Comparison of ENCODE assay signal across 17 cellular contexts in genomic region chr1:33097137-33097611, GRCh38. TPM values are rescaled to one million over a fixed set of nuclear protein-coding genes. Genes with fewer than 3 reads are reported as not detected.
DNase-seq lines count a peak whose midpoint lies in the region; ATAC-seq and TF ChIP-seq lines count a peak whose summit lies in the region.
"Had no signal": no experiment of that assay in that cellular context is flagged by ENCODE, and none has a peak within 500 bp of the region (broad histone marks: within the 10 kb centered on the region; RNA-seq: fewer than 3 reads in every experiment).

No MANE protein-coding gene starts in this region.

- H3K4me3 ChIP-seq in BLaER1, result no peak overlapping the region
- no peak overlapping the region for H3K4me3 ChIP-seq in upper lobe of left lung
- H3K4me3 ChIP-seq: heart right ventricle had no signal

- peak overlapping the region; percentile 82; the same call in 1 of the 2 replicates for H3K4me2 ChIP-seq in BLaER1

- H3K27me3 Mint-ChIP-seq in activated CD4-positive, alpha-beta memory T cell treated with anti-CD3 and anti-CD28 coated beads, Interleukin-2, amount 10 ng/mL, durations not matched to agents 7 days and 5 days, result no peaks in the 10 kb centered on the region

- H3K9me3 Mint-ChIP-seq in activated CD4-positive, alpha-beta memory T cell treated with anti-CD3 and anti-CD28 coated beads, Interleukin-2, amount 10 ng/mL, durations not matched to agents 7 days and 5 days, result no peaks in the 10 kb centered on the region
- H3K9me3 Mint-ChIP-seq: naive B cell had no signal

- POLR2A ChIA-PET in activated CD4-positive, alpha-beta memory T cell treated with anti-CD3 and anti-CD28 coated beads, Interleukin-2, amount 10 ng/mL, durations not matched to agents 7 days and 5 days (lab: Charles Lee), result interaction anchor here (1.7 to 2.5 kb wide), 2 partner anchors 30 to 84 kb away, joined by 6 to 11 read pairs; partner anchors contain the start of gene TRIM62

- H3K36me3 ChIP-seq in BLaER1 (no peaks in the 10 kb centered on the region), upper lobe of left lung (no peaks in the 10 kb centered on the region)

- DNase-seq in ELR (ENCODE audit: low read depth) (peak; percentile 53), iris pigment epithelial cell (ENCODE audit: low read depth) (peak; percentile 74), HUDEP-2 (lab: John Stamatoyannopoulos, UW; ENCODE audit: unreplicated experiment in 76 of 76) (no peak), upper lobe of left lung (no peak)
- DNase-seq in activated CD4-positive, alpha-beta memory T cell treated with anti-CD3 and anti-CD28 coated beads, Interleukin-2, amount 10 ng/mL, durations not matched to agents 7 days and 5 days, result no peak
- DNase-seq: activated CD4-positive, alpha-beta T cell treated with anti-CD3 and anti-CD28 coated beads for 4 hours; activated effector memory CD4-positive, alpha-beta T cell treated with anti-CD3 and anti-CD28 coated beads, Interleukin-2, amount 50 U/mL, for 16 hours; central memory CD4-positive, alpha-beta T cell; GF-D8; heart right ventricle; MM.1S; naive B cell; right cardiac atrium; stimulated activated naive CD4-positive, alpha-beta T cell treated with Interleukin-2 at 50 U/mL for 16 hours had no signal

- H3K9me3 ChIP-seq in BLaER1, result no peaks in the 10 kb centered on the region
- H3K9me3 ChIP-seq in upper lobe of left lung, result no peaks in the 10 kb centered on the region
- H3K9me3 ChIP-seq: heart right ventricle had no signal

- H3K27me3 ChIP-seq in BLaER1 (no peaks in the 10 kb centered on the region), upper lobe of left lung (no peaks in the 10 kb centered on the region)
- H3K27me3 ChIP-seq: heart right ventricle had no signal

- H3K27ac ChIP-seq in BLaER1 (peak overlapping the region; percentile 16; the same call in 1 of the 2 replicates), upper lobe of left lung (no peak overlapping the region)

- CTCF ChIA-PET in activated CD4-positive, alpha-beta memory T cell treated with anti-CD3 and anti-CD28 coated beads, Interleukin-2, amount 10 ng/mL, durations not matched to agents 7 days and 5 days (lab: Charles Lee), result interaction anchor here (1.7 to 10.2 kb wide), 4 partner anchors 10 to 51 kb away, joined by 3 to 94 read pairs (median 18); partner anchors contain the start of gene AZIN2

- TF ChIP-seq EP300 in upper lobe of left lung (IDR thresholded peaks at IDR 0.05), result no peak

- ATAC-seq in GM21825 (IDR thresholded peaks at IDR 0.05; ENCODE audit: unreplicated experiment), result no peak
- no peak for ATAC-seq in upper lobe of left lung (ENCODE audit: low FRiP score in 2 of 2)
- ATAC-seq: left lobe of liver had no signal

- H3K4me1 Mint-ChIP-seq in activated CD4-positive, alpha-beta memory T cell treated with anti-CD3 and anti-CD28 coated beads, Interleukin-2, amount 10 ng/mL, durations not matched to agents 7 days and 5 days, result peaks cover 68% of the 10 kb centered on the region

- 91 to 95% methylated on average over 2 to 3 of the region's 3 CpGs for WGBS in upper lobe of left lung, 2 donors

- H3K4me3 Mint-ChIP-seq in activated CD4-positive, alpha-beta memory T cell treated with anti-CD3 and anti-CD28 coated beads, Interleukin-2, amount 10 ng/mL, durations not matched to agents 7 days and 5 days, result no peak overlapping the region
- H3K4me3 Mint-ChIP-seq: naive B cell had no signal

- peak overlapping the region; percentile 98 for H3K27ac Mint-ChIP-seq in activated CD4-positive, alpha-beta memory T cell treated with anti-CD3 and anti-CD28 coated beads, Interleukin-2, amount 10 ng/mL, durations not matched to agents 7 days and 5 days

- no peak for TF ChIP-seq CTCF in upper lobe of left lung (IDR thresholded peaks at IDR 0.05)

- no peak for TF ChIP-seq POLR2A in upper lobe of left lung (IDR thresholded peaks at IDR 0.05)

- no peak overlapping the region for H3K9ac ChIP-seq in BLaER1

- H4K20me1 ChIP-seq in BLaER1, result no peaks in the 10 kb centered on the region; the same call in 1 of the 2 replicates

- H3K4me1 ChIP-seq in BLaER1, result peaks cover 52% of the 10 kb centered on the region
- peaks cover 2 to 10% (median 5%) of the 10 kb centered on the region in 4 donors for H3K4me1 ChIP-seq in upper lobe of left lung

- peaks cover 4% of the 10 kb centered on the region for H3K36me3 Mint-ChIP-seq in activated CD4-positive, alpha-beta memory T cell treated with anti-CD3 and anti-CD28 coated beads, Interleukin-2, amount 10 ng/mL, durations not matched to agents 7 days and 5 days (ENCODE audit: low read depth)
- H3K36me3 Mint-ChIP-seq: naive B cell had no signal

RNA-seq across cellular contexts. Expression of gene AZIN2, which starts 16.2 kb away (rescaled TPM):
- total RNA-seq in activated CD4-positive, alpha-beta memory T cell treated with anti-CD3 and anti-CD28 coated beads, Interleukin-2, amount 10 ng/mL, durations not matched to agents 7 days and 5 days, result 1 to 10 TPM; 3.9 to 4.5 TPM
- 1 to 10 TPM; 1.5 to 4.8 (median 2.8) TPM for total RNA-seq in upper lobe of left lung

Comparison
In these comparisons a context has a peak if more than half of its experiments do, and no peak if none do; other contexts are left out.
1. DNase-seq: peak in ELR (single experiment) and iris pigment epithelial cell (single experiment); none in activated CD4-positive, alpha-beta memory T cell treated with anti-CD3 and anti-CD28 coated beads, Interleukin-2, amount 10 ng/mL, durations not matched to agents 7 days and 5 days (single experiment), HUDEP-2 (0 of 76) and upper lobe of left lung (0 of 2).